ENCODE assay signal across 12 cellular contexts in the genomic region with DNA sequence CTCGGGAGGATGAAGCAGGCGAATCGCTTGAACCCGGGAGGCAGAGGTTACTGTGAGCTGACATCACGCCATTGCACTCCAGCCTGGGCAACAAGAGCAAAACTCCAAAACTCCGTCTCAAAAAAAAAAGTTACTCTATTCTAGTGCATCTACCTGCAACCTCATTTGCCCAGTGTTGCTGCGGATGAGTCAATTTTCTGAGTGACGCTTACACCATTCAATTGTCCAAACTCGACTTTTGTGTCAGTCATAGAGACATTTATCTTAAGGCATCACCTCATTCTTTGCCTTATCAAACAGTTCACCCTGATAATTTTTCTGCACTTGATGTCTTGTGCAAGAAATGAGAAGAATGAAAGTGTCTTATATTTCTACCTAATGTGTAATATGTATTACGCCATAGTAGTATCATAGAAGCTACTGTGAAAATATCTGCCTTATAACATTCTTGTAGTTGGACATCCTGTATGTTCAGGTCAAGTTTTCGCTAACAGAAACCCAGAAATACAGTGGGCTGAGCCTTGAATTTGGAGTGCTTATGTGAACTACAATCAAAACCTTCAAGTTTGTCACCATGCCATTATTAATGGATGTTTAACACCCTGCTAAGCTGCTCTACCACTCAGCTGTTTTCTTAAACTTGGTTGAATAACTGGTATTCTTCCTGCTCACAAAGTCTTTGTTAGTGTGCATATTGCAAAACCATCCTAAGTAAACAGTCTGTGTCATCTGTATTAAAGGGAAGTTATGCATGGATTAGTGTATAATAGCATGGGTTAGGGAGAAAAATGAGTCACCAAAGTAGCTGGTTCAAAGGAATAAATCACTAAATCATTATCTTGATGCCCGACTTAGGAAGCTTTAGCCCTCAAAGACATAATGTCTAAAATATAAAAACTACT.
A peak's percentile ranks its signal among the peaks of the same experiment; 100 is the strongest.
DNase-seq lines count a peak whose midpoint lies in the region; ATAC-seq, FAIRE-seq and TF ChIP-seq lines count a peak whose summit lies in the region.
"Had no signal": no experiment of that assay in that cellular context is flagged by ENCODE, and none has a peak within 500 bp of the region (broad histone marks: within the 10 kb centered on the region; RNA-seq: fewer than 3 reads in every experiment).

No MANE protein-coding gene starts in this region.

- FAIRE-seq in HepG2 (lab: Jason Lieb, UNC): no peak

- no peaks in the 10 kb centered on the region for H3K9me3 Mint-ChIP-seq in T-cell
- H3K9me3 Mint-ChIP-seq: activated T-cell treated with anti-CD3 and anti-CD28 coated beads, Interleukin-2, amount 50 U/mL, for 24 hours had no signal

- no peaks in the 10 kb centered on the region for H3K36me3 Mint-ChIP-seq in T-cell

- H3K27ac Mint-ChIP-seq in T-cell: no peak overlapping the region
- H3K27ac Mint-ChIP-seq: activated T-cell treated with anti-CD3 and anti-CD28 coated beads, Interleukin-2, amount 50 U/mL, for 24 hours had no signal

- TF ChIP-seq EP300 in HepG2 (IDR thresholded peaks at IDR 0.05; ENCODE audit: low read depth in 2 of 2, low read length in 2 of 2): no peak
- no peak for TF ChIP-seq EP300 in HepG2 (CRISPR knock-in tag; IDR thresholded peaks at IDR 0.05; ENCODE audit: borderline replicate concordance)

- in situ Hi-C loops in HepG2 (cut with HindIII; ENCODE audit: extremely low pct_ligation_motif_present, low pct_unique_long_range_greater_than_20kb): no loop called here

- intact Hi-C loops in HepG2 (cut with micrococcal nuclease; ENCODE audit: unreplicated experiment): no loop called here

- no TSS peak for BruUV-seq in HepG2 (replicated peaks; lab: Mats Ljungman, UMichigan)

- DNase-seq in AML-193 (lab: John Stamatoyannopoulos, UW) (peak; percentile 45 to 75), HuH-7.5 (ENCODE audit: low spot score) (peak; percentile 4), choroid plexus epithelial cell (ENCODE audit: low read depth) (peak; percentile 83), HepG2 (ENCODE audit: low spot score) (peak; percentile 8), LoVo (ENCODE audit: low spot score) (no peak), T-cell (no peak), T-helper 9 cell (no peak), mesenteric fat pad (ENCODE audit: low spot score) (no peak)
- DNase-seq: activated T-cell treated with anti-CD3 and anti-CD28 coated beads, Interleukin-2, amount 50 U/mL, for 24 hours; cerebellar nuclear complex; NCI-H1417; tibial artery had no signal

- H3K4me1 Mint-ChIP-seq in T-cell: peaks cover 0 to 18% (median 14%) of the 10 kb centered on the region in 3 donors

- no peak overlapping the region for H3K4me3 ChIP-seq in choroid plexus epithelial cell (ENCODE audit: low read depth, low read length)
- H3K4me3 ChIP-seq in HepG2 (replicated peaks in 1 of 3; ENCODE audit: insufficient read depth in 1 of 3, low read depth in 2 of 3, low read length in 3 of 3): no peak overlapping the region
- H3K4me3 ChIP-seq: tibial artery had no signal

- CTCF ChIA-PET in HepG2 (lab: Yijun Ruan, JAX; ENCODE audit: low intra/inter-chr PET ratio, low total read pairs): no interaction called here
- CTCF ChIA-PET in T-cell (lab: Charles Lee): interaction anchor here in 1 of 2 donors (1.1 kb wide), 1 partner anchor 539 kb away, joined by 5 read pairs; no protein-coding TSS in a partner anchor

- ATAC-seq in HepG2: no peak
- no peak for ATAC-seq in T-cell (replicated peaks in 1 of 4)

- 54% methylated on average over 8 of the region's 12 CpGs for WGBS in HepG2 (ENCODE audit: low lambda C conversion rate)

- no peaks in the 10 kb centered on the region for H4K20me1 ChIP-seq in HepG2 (ENCODE audit: insufficient read depth, low read length)

- H3K27me3 Mint-ChIP-seq in T-cell: peaks cover 0 to 5% of the 10 kb centered on the region in 2 donors
- H3K27me3 Mint-ChIP-seq: activated T-cell treated with anti-CD3 and anti-CD28 coated beads, Interleukin-2, amount 50 U/mL, for 24 hours had no signal

- no peak for TF ChIP-seq POLR2A in HepG2 (IDR thresholded peaks at IDR 0.05; ENCODE audit: insufficient read depth in 1 of 2, low read depth in 2 of 2, low read length in 2 of 2)

- peaks cover 29% of the 10 kb centered on the region for H3K9me3 ChIP-seq in HepG2 (ENCODE audit: low read length)
- H3K9me3 ChIP-seq: tibial artery had no signal

- H3K4me1 ChIP-seq in HepG2 (ENCODE audit: insufficient read depth, low read length): no peaks in the 10 kb centered on the region
- H3K4me1 ChIP-seq: tibial artery had no signal

- no peak overlapping the region for H3K27ac ChIP-seq in HepG2 (ENCODE audit: extremely low read length, insufficient read depth, low read length)
- H3K27ac ChIP-seq: tibial artery had no signal

- TF ChIP-seq RAD21 in HepG2 (CRISPR knock-in tag; IDR thresholded peaks at IDR 0.05): no peak

- no peaks in the 10 kb centered on the region for H3K27me3 ChIP-seq in HepG2 (ENCODE audit: control insufficient read depth in 1 of 2, insufficient read depth in 2 of 2, low read length in 2 of 2)
- H3K27me3 ChIP-seq: tibial artery had no signal

- no peaks in the 10 kb centered on the region for H3K36me3 ChIP-seq in HepG2 (replicated peaks in 1 of 2; ENCODE audit: control insufficient read depth in 1 of 2, insufficient read depth in 2 of 2, low read length in 2 of 2)
- H3K36me3 ChIP-seq: tibial artery had no signal

- no peak overlapping the region for H3K4me2 ChIP-seq in HepG2 (ENCODE audit: low read depth, low read length)

- no peak overlapping the region for H3K4me3 Mint-ChIP-seq in T-cell
- H3K4me3 Mint-ChIP-seq: activated T-cell treated with anti-CD3 and anti-CD28 coated beads, Interleukin-2, amount 50 U/mL, for 24 hours had no signal

- TF ChIP-seq CTCF in choroid plexus epithelial cell (conservative IDR thresholded peaks at IDR 0.05; ENCODE audit: low read depth, low read length): no peak
- TF ChIP-seq CTCF in HepG2 (CRISPR knock-in tag; IDR thresholded peaks at IDR 0.05): no peak

- POLR2A ChIA-PET in HepG2 (lab: Yijun Ruan, JAX) (no interaction called here), T-cell (lab: Charles Lee) (no interaction called here)

- H3K79me2 ChIP-seq in HepG2 (ENCODE audit: insufficient read depth, low read length): no peaks in the 10 kb centered on the region

- H2AFZ ChIP-seq in HepG2 (ENCODE audit: low read length): no peak overlapping the region

- no peak overlapping the region for H3K9ac ChIP-seq in HepG2 (ENCODE audit: insufficient read depth, low read depth, low read length)

TF ChIP-seq in HepG2, 621 proteins besides CTCF, POLR2A, EP300 and RAD21 (continues in another document):
- TF ChIP-seq, protein P1, sequence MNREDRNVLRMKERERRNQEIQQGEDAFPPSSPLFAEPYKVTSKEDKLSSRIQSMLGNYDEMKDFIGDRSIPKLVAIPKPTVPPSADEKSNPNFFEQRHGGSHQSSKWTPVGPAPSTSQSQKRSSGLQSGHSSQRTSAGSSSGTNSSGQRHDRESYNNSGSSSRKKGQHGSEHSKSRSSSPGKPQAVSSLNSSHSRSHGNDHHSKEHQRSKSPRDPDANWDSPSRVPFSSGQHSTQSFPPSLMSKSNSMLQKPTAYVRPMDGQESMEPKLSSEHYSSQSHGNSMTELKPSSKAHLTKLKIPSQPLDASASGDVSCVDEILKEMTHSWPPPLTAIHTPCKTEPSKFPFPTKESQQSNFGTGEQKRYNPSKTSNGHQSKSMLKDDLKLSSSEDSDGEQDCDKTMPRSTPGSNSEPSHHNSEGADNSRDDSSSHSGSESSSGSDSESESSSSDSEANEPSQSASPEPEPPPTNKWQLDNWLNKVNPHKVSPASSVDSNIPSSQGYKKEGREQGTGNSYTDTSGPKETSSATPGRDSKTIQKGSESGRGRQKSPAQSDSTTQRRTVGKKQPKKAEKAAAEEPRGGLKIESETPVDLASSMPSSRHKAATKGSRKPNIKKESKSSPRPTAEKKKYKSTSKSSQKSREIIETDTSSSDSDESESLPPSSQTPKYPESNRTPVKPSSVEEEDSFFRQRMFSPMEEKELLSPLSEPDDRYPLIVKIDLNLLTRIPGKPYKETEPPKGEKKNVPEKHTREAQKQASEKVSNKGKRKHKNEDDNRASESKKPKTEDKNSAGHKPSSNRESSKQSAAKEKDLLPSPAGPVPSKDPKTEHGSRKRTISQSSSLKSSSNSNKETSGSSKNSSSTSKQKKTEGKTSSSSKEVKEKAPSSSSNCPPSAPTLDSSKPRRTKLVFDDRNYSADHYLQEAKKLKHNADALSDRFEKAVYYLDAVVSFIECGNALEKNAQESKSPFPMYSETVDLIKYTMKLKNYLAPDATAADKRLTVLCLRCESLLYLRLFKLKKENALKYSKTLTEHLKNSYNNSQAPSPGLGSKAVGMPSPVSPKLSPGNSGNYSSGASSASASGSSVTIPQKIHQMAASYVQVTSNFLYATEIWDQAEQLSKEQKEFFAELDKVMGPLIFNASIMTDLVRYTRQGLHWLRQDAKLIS (CRISPR knock-in tag; IDR thresholded peaks at IDR 0.05): no peak
- TF ChIP-seq HOXD1 (CRISPR knock-in tag; IDR thresholded peaks at IDR 0.05) (no peak), HOXA9 (CRISPR knock-in tag; IDR thresholded peaks at IDR 0.05; ENCODE audit: borderline replicate concordance) (no peak), CHD2 (IDR thresholded peaks at IDR 0.05; ENCODE audit: low read depth, low read length) (no peak), NRL (CRISPR knock-in tag; IDR thresholded peaks at IDR 0.05; ENCODE audit: borderline replicate concordance) (no peak), SOX13 (IDR thresholded peaks at IDR 0.05) (no peak), SOX13 (CRISPR knock-in tag; conservative IDR thresholded peaks at IDR 0.05 in 1 of 2, IDR thresholded peaks at IDR 0.05 in 1 of 2) (peak in 1 of 2 experiments; percentile 11; a peak in 1 of 4 replicates), CEBPB (IDR thresholded peaks at IDR 0.05; ENCODE audit: borderline replicate concordance, low read depth, low read length) (peak; percentile 60), ZNF891 (CRISPR knock-in tag; IDR thresholded peaks at IDR 0.05) (no peak), FOXA1 (IDR thresholded peaks at IDR 0.05) (no peak), FOXA1 (CRISPR knock-in tag; IDR thresholded peaks at IDR 0.05) (0 out of 2 replicates have a peak, but pooled peaks have one; percentile 28), RARA (CRISPR knock-in tag; IDR thresholded peaks at IDR 0.05) (no peak)
- TF ChIP-seq, protein P2, sequence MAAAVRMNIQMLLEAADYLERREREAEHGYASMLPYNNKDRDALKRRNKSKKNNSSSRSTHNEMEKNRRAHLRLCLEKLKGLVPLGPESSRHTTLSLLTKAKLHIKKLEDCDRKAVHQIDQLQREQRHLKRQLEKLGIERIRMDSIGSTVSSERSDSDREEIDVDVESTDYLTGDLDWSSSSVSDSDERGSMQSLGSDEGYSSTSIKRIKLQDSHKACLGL (CRISPR knock-in tag; IDR thresholded peaks at IDR 0.05): no peak
- TF ChIP-seq, protein P3, sequence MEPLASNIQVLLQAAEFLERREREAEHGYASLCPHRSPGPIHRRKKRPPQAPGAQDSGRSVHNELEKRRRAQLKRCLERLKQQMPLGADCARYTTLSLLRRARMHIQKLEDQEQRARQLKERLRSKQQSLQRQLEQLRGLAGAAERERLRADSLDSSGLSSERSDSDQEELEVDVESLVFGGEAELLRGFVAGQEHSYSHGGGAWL (CRISPR knock-in tag; IDR thresholded peaks at IDR 0.05): no peak

Comparison
In these comparisons a context has a peak if more than half of its experiments do, and no peak if none do; other contexts are left out.
1. DNase-seq: peak in AML-193 (2 of 2), HuH-7.5 (single experiment), choroid plexus epithelial cell (single experiment) and HepG2 (single experiment); none in LoVo (single experiment), T-cell (0 of 34), T-helper 9 cell (single experiment) and mesenteric fat pad (single experiment).